Comparison of ENCODE assay signal across 18 cellular contexts in the genomic region with DNA sequence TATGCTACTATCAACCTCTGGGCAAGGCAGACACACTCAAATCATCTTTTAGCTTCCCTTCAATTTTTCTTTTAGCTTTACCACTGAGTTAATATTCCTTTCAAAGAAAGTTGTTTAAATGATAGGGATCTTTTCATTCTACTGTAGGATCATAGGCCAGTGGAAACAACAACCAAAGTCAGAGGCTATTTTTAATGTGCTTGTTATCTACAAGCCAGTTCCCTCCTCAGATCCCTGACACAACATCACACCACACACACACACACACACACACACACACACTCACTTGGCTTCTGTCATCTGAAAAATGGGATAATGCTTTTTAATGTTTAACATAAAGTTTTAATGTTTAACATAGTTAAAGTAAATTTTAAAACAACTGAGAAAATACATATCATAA.
DNase-seq lines count a peak whose midpoint lies in the region; ATAC-seq and TF ChIP-seq lines count a peak whose summit lies in the region.
"Had no signal": no experiment of that assay in that cellular context is flagged by ENCODE, and none has a peak within 500 bp of the region (broad histone marks: within the 10 kb centered on the region; RNA-seq: fewer than 3 reads in every experiment).

No MANE protein-coding gene starts in this region.

- H3K4me1 Mint-ChIP-seq in osteocyte (ENCODE audit: unreplicated experiment): peaks cover 33% of the 10 kb centered on the region

- no peaks in the 10 kb centered on the region for H3K36me3 Mint-ChIP-seq in osteocyte (ENCODE audit: unreplicated experiment)

- ATAC-seq in heart right ventricle: peak in 4 of 8 donors; percentile 47 to 60 (median 55)
- ATAC-seq in GM19395 (IDR thresholded peaks at IDR 0.05; ENCODE audit: unreplicated experiment): no peak
- ATAC-seq: GM12878, HCT116 had no signal

- H3K4me3 ChIP-seq in heart right ventricle: no peak overlapping the region
- H3K4me3 ChIP-seq: GM12878 had no signal

- peaks cover 3 to 40% (median 29%) of the 10 kb centered on the region in 9 donors for H3K4me1 ChIP-seq in heart right ventricle

- H3K27ac ChIP-seq in heart right ventricle: peak overlapping the region in 8 of 10 donors; percentile 20 to 75 (median 45)
- H3K27ac ChIP-seq: C4-2B, RWPE1 had no signal

- peaks cover 0 to 1% (median 0%) of the 10 kb centered on the region in 11 donors for H3K9me3 ChIP-seq in heart right ventricle

- intact Hi-C loops in heart right ventricle (cut with DNase I) (loop anchor here in 2 of 10 donors (1.0 to 10.0 kb wide), 3 partner anchors 38 to 52 kb away; no protein-coding TSS in a partner anchor), cardiac septum (cut with DNase I) (loop anchor here (2.0 to 5.0 kb wide), 2 partner anchors 38 to 49 kb away; no protein-coding TSS in a partner anchor)

- DNase-seq in heart right ventricle: no peak
- no peak for DNase-seq in cardiac septum (ENCODE audit: low spot score)
- DNase-seq in dermis microvascular lymphatic vessel endothelial cell (ENCODE audit: low read depth in 2 of 2): peak; percentile 30 to 50
- no peak for DNase-seq in osteocyte (ENCODE audit: extremely low spot score, unreplicated experiment)
- DNase-seq in NCI-H2081 treated with DMSO at 0.1 percent for 48 hours (lab: John Stamatoyannopoulos, UW): no peak
- no peak for DNase-seq in AG20443 (ENCODE audit: low spot score)
- DNase-seq: GDM1, Kasumi-1, NCI-H1417, NCI-H187 treated with DMSO at 0.1 percent for 48 hours, NCI-H2171, NCI-H446, OCI-M1 had no signal

- no peaks in the 10 kb centered on the region for H3K27me3 Mint-ChIP-seq in osteocyte (ENCODE audit: unreplicated experiment)

- no peaks in the 10 kb centered on the region for H3K36me3 ChIP-seq in heart right ventricle

- H3K9me3 Mint-ChIP-seq in osteocyte (ENCODE audit: unreplicated experiment): no peaks in the 10 kb centered on the region

- no peak overlapping the region for H3K4me3 Mint-ChIP-seq in osteocyte (ENCODE audit: unreplicated experiment)

- peak overlapping the region; percentile 61 for H3K27ac Mint-ChIP-seq in osteocyte (ENCODE audit: unreplicated experiment)

- no peak for TF ChIP-seq CTCF in heart right ventricle (IDR thresholded peaks at IDR 0.05)
- TF ChIP-seq CTCF in osteocyte (IDR thresholded peaks at IDR 0.05): no peak

- no peaks in the 10 kb centered on the region for H3K27me3 ChIP-seq in heart right ventricle

Comparison
In these comparisons a context has a peak if more than half of its experiments do, and no peak if none do; other contexts are left out.
1. DNase-seq: peak in dermis microvascular lymphatic vessel endothelial cell (2 of 2); none in heart right ventricle (0 of 2), cardiac septum (single experiment), osteocyte (single experiment), NCI-H2081 treated with DMSO at 0.1 percent for 48 hours (single experiment) and AG20443 (single experiment).